ENCODE assay signal across 10 cellular contexts in genomic region chr16:68642436-68643064, GRCh38. TPM values are rescaled to one million over a fixed set of nuclear protein-coding genes. Genes with fewer than 3 reads are reported as not detected.
DNase-seq lines count a peak whose midpoint lies in the region; ATAC-seq and TF ChIP-seq lines count a peak whose summit lies in the region.
"Had no signal": no experiment of that assay in that cellular context is flagged by ENCODE, and none has a peak within 500 bp of the region (broad histone marks: within the 10 kb centered on the region; RNA-seq: fewer than 3 reads in every experiment).

No MANE protein-coding gene starts in this region.

- H3K36me3 Mint-ChIP-seq in activated naive CD8-positive, alpha-beta T cell treated with anti-CD3 and anti-CD28 coated beads, Interleukin-2, amount 10 ng/mL, durations not matched to agents 7 days and 5 days, result no peaks in the 10 kb centered on the region
- H3K36me3 Mint-ChIP-seq in activated naive CD8-positive, alpha-beta T cell treated with anti-CD3 and anti-CD28 coated beads, Interleukin-2, amount 50 U/mL, for 24 hours (ENCODE audit: low read depth), result no peaks in the 10 kb centered on the region
- no peaks in the 10 kb centered on the region for H3K36me3 Mint-ChIP-seq in type B pancreatic cell

- peaks cover 52% of the 10 kb centered on the region for H3K27me3 Mint-ChIP-seq in activated naive CD8-positive, alpha-beta T cell treated with anti-CD3 and anti-CD28 coated beads, Interleukin-2, amount 10 ng/mL, durations not matched to agents 7 days and 5 days
- H3K27me3 Mint-ChIP-seq in activated naive CD8-positive, alpha-beta T cell treated with anti-CD3 and anti-CD28 coated beads, Interleukin-2, amount 50 U/mL, for 24 hours, result peaks cover 49% of the 10 kb centered on the region
- H3K27me3 Mint-ChIP-seq in type B pancreatic cell, result peaks cover 20% of the 10 kb centered on the region

- H3K36me3 ChIP-seq in sigmoid colon, result no peaks in the 10 kb centered on the region

- no peak overlapping the region for H3K27ac Mint-ChIP-seq in activated naive CD8-positive, alpha-beta T cell treated with anti-CD3 and anti-CD28 coated beads, Interleukin-2, amount 10 ng/mL, durations not matched to agents 7 days and 5 days
- no peak overlapping the region for H3K27ac Mint-ChIP-seq in activated naive CD8-positive, alpha-beta T cell treated with anti-CD3 and anti-CD28 coated beads, Interleukin-2, amount 50 U/mL, for 24 hours
- H3K27ac Mint-ChIP-seq in type B pancreatic cell, result no peak overlapping the region
- H3K27ac Mint-ChIP-seq: CD4-positive, alpha-beta T cell had no signal

- peaks cover 0 to 36% (median 31%) of the 10 kb centered on the region in 4 donors for H3K4me1 ChIP-seq in sigmoid colon

- peak; percentile 37 for DNase-seq in activated naive CD8-positive, alpha-beta T cell treated with anti-CD3 and anti-CD28 coated beads, Interleukin-2, amount 10 ng/mL, durations not matched to agents 7 days and 5 days
- DNase-seq in activated naive CD8-positive, alpha-beta T cell treated with anti-CD3 and anti-CD28 coated beads, Interleukin-2, amount 50 U/mL, for 24 hours, result no peak
- DNase-seq in SK-N-DZ (ENCODE audit: low spot score) (peak; percentile 46), iPS-NIHi7 (ENCODE audit: extremely low spot score) (peak; percentile 80), type B pancreatic cell (ENCODE audit: extremely low spot score, unreplicated experiment) (no peak), sigmoid colon (no peak), NCI-H526 treated with DMSO at 0.1 percent for 48 hours (lab: John Stamatoyannopoulos, UW) (no peak), cerebellar nuclear complex (lab: John Stamatoyannopoulos, UW) (no peak)
- DNase-seq: CD4-positive, alpha-beta T cell had no signal

- no peak overlapping the region for H3K4me3 Mint-ChIP-seq in activated naive CD8-positive, alpha-beta T cell treated with anti-CD3 and anti-CD28 coated beads, Interleukin-2, amount 10 ng/mL, durations not matched to agents 7 days and 5 days
- H3K4me3 Mint-ChIP-seq in activated naive CD8-positive, alpha-beta T cell treated with anti-CD3 and anti-CD28 coated beads, Interleukin-2, amount 50 U/mL, for 24 hours, result no peak overlapping the region
- H3K4me3 Mint-ChIP-seq in type B pancreatic cell, result peak overlapping the region; percentile 82
- H3K4me3 Mint-ChIP-seq: CD4-positive, alpha-beta T cell had no signal

- ATAC-seq in activated naive CD8-positive, alpha-beta T cell treated with anti-CD3 and anti-CD28 coated beads, Interleukin-2, amount 10 ng/mL, durations not matched to agents 7 days and 5 days (ENCODE audit: low read depth), result no peak
- no peak for ATAC-seq in activated naive CD8-positive, alpha-beta T cell treated with anti-CD3 and anti-CD28 coated beads, Interleukin-2, amount 50 U/mL, for 24 hours
- ATAC-seq: Right ventricle myocardium inferior had no signal

- intact Hi-C loops in sigmoid colon (cut with DNase I), result no loop called here

- H3K4me1 Mint-ChIP-seq in activated naive CD8-positive, alpha-beta T cell treated with anti-CD3 and anti-CD28 coated beads, Interleukin-2, amount 10 ng/mL, durations not matched to agents 7 days and 5 days, result peaks cover 9% of the 10 kb centered on the region
- peaks cover 19% of the 10 kb centered on the region for H3K4me1 Mint-ChIP-seq in activated naive CD8-positive, alpha-beta T cell treated with anti-CD3 and anti-CD28 coated beads, Interleukin-2, amount 50 U/mL, for 24 hours
- peaks cover 16% of the 10 kb centered on the region for H3K4me1 Mint-ChIP-seq in type B pancreatic cell (ENCODE audit: unreplicated experiment)

- H3K4me3 ChIP-seq in sigmoid colon, result peak overlapping the region in 2 of 4 donors; percentile 9 to 24

- no peaks in the 10 kb centered on the region for H3K9me3 Mint-ChIP-seq in activated naive CD8-positive, alpha-beta T cell treated with anti-CD3 and anti-CD28 coated beads, Interleukin-2, amount 10 ng/mL, durations not matched to agents 7 days and 5 days
- no peaks in the 10 kb centered on the region for H3K9me3 Mint-ChIP-seq in activated naive CD8-positive, alpha-beta T cell treated with anti-CD3 and anti-CD28 coated beads, Interleukin-2, amount 50 U/mL, for 24 hours
- no peaks in the 10 kb centered on the region for H3K9me3 Mint-ChIP-seq in type B pancreatic cell
- H3K9me3 Mint-ChIP-seq: CD4-positive, alpha-beta T cell had no signal

- H3K27ac ChIP-seq in sigmoid colon, result no peak overlapping the region

- no peak for TF ChIP-seq EP300 in sigmoid colon (IDR thresholded peaks at IDR 0.05)

- no peak for TF ChIP-seq POLR2A in sigmoid colon (IDR thresholded peaks at IDR 0.05)

- no peaks in the 10 kb centered on the region for H3K9me3 ChIP-seq in sigmoid colon

- TF ChIP-seq CTCF in type B pancreatic cell (conservative IDR thresholded peaks at IDR 0.05) (no peak), sigmoid colon (IDR thresholded peaks at IDR 0.05) (no peak)

- 3 to 13% methylated on average over 50 of the region's 50 CpGs for WGBS in sigmoid colon, 2 donors

- peaks cover 29 to 56% (median 48%) of the 10 kb centered on the region in 3 donors for H3K27me3 ChIP-seq in sigmoid colon

- POLR2A ChIA-PET in activated naive CD8-positive, alpha-beta T cell treated with anti-CD3 and anti-CD28 coated beads, Interleukin-2, amount 10 ng/mL, durations not matched to agents 7 days and 5 days (lab: Charles Lee), result no interaction called here

RNA-seq across cellular contexts. Expression of gene CDH3, which starts 2.6 kb away (rescaled TPM):
- under 1 TPM; 0.28 to 0.51 TPM for total RNA-seq in activated naive CD8-positive, alpha-beta T cell treated with anti-CD3 and anti-CD28 coated beads, Interleukin-2, amount 10 ng/mL, durations not matched to agents 7 days and 5 days
- polyA plus RNA-seq in SK-N-DZ (2014; cell fraction: cytosol; rRNA removed), result 0.13 and 0.31 TPM in 2 replicates
- 0.06 and 0.20 TPM in 2 replicates for polyA plus RNA-seq in SK-N-DZ (2014; cell fraction: nucleus; rRNA removed)
- 35.5 and 53.5 TPM in 2 replicates for total RNA-seq in type B pancreatic cell (ENCODE audit: low replicate concordance)
- total RNA-seq in sigmoid colon, result 1 to 10 TPM in 1 of 4 donors, under 1 TPM in 2, not detected in 1; under 0.01 to 2.4 (median 0.49) TPM
- polyA plus RNA-seq in sigmoid colon, result 1 to 10 TPM in 1 of 3 donors, not detected in 2; 4.9 TPM
- total RNA-seq: Right ventricle myocardium inferior had no signal

Comparison
In these comparisons a context has a peak if more than half of its experiments do, and no peak if none do; other contexts are left out.
1. DNase-seq: peak in activated naive CD8-positive, alpha-beta T cell treated with anti-CD3 and anti-CD28 coated beads, Interleukin-2, amount 10 ng/mL, durations not matched to agents 7 days and 5 days (single experiment), SK-N-DZ (single experiment) and iPS-NIHi7 (single experiment); none in activated naive CD8-positive, alpha-beta T cell treated with anti-CD3 and anti-CD28 coated beads, Interleukin-2, amount 50 U/mL, for 24 hours (single experiment), type B pancreatic cell (single experiment), sigmoid colon (single experiment), NCI-H526 treated with DMSO at 0.1 percent for 48 hours (single experiment) and cerebellar nuclear complex (0 of 2).
2. RNA of gene CDH3, which starts 2.6 kb away (total RNA-seq): 35.5 to 53.5 TPM in type B pancreatic cell; 0.28 to 0.51 TPM in activated naive CD8-positive, alpha-beta T cell treated with anti-CD3 and anti-CD28 coated beads, Interleukin-2, amount 10 ng/mL, durations not matched to agents 7 days and 5 days and under 0.01 to 2.4 TPM in sigmoid colon; every median in the first group is over 10 times any median in the second.